ENCODE assay signal across 11 cellular contexts in the genomic region with DNA sequence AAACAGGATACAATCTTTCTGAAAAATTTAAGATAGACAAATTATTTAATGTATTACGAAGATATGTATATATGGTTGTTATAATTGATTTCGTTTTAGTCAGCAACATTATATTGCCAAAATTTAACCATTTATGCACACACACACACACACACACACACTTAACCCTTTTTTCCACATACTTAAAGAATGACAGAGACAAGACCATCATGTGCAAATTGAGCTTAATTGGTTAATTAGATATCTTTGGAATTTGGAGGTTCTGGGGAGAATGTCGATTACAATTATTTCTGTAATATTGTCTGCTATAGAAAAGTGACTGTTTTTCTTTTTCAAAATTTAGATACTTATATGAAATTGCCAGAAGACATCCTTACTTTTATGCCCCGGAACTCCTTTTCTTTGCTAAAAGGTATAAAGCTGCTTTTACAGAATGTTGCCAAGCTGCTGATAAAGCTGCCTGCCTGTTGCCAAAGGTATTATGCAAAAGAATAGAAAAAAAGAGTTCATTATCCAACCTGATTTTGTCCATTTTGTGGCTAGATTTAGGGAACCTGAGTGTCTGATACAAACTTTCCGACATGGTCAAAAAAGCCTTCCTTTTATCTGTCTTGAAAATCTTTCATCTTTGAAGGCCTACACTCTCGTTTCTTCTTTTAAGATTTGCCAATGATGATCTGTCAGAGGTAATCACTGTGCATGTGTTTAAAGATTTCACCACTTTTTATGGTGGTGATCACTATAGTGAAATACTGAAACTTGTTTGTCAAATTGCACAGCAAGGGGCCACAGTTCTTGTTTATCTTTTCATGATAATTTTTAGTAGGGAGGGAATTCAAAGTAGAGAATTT. TPM values are rescaled to one million over a fixed set of nuclear protein-coding genes. Genes with fewer than 3 reads are reported as not detected.
"Had no signal": no experiment of that assay in that cellular context is flagged by ENCODE, and none has a peak within 500 bp of the region (broad histone marks: within the 10 kb centered on the region; RNA-seq: fewer than 3 reads in every experiment).

No MANE protein-coding gene starts in this region.

- ATAC-seq: HCT116 had no signal

- H3K9me3 ChIP-seq: HAP-1 had no signal

- H3K27ac ChIP-seq: GM23248, HL-60, KMS-11 had no signal

- H3K4me3 ChIP-seq: GM23248, HAP-1 had no signal

- H3K36me3 ChIP-seq: HAP-1 had no signal

- H3K4me3 Mint-ChIP-seq: HFFc6 had no signal

- DNase-seq: GM23248, GOT3, H7, HFFc6, IMR-90, KBM-7 had no signal

- H3K9me3 Mint-ChIP-seq: HFFc6 had no signal

- H3K9ac ChIP-seq: GM23248, KMS-11 had no signal

RNA-seq across cellular contexts. Expression of a gene that starts 5.2 kb away (rescaled TPM):
- total RNA-seq: GM23248, H4, HFFc6, IMR-90 had no signal
- polyA plus RNA-seq: GM23248, IMR-90 had no signal

RNA-seq across cellular contexts. Expression of a gene that starts 26.8 kb away (rescaled TPM):
- total RNA-seq: GM23248 had no signal
